Comparison of ENCODE assay signal across 14 cellular contexts in genomic region chr14:35420036-35420811, GRCh38. TPM values are rescaled to one million over a fixed set of nuclear protein-coding genes. Genes with fewer than 3 reads are reported as not detected.
DNase-seq lines count a peak whose midpoint lies in the region; ATAC-seq, FAIRE-seq and TF ChIP-seq lines count a peak whose summit lies in the region.
"Had no signal": no experiment of that assay in that cellular context is flagged by ENCODE, and none has a peak within 500 bp of the region (broad histone marks: within the 10 kb centered on the region; RNA-seq: fewer than 3 reads in every experiment).

No MANE protein-coding gene starts in this region.

- H3K79me2 ChIP-seq in HepG2 (ENCODE audit: insufficient read depth, low read length) (no peaks in the 10 kb centered on the region), fibroblast of lung (ENCODE audit: control insufficient read depth, insufficient read depth, low read length) (no peaks in the 10 kb centered on the region)

- H3K9ac ChIP-seq in HepG2 (ENCODE audit: insufficient read depth, low read depth, low read length) (no peak overlapping the region), fibroblast of lung (ENCODE audit: insufficient read depth, low read length) (no peak overlapping the region)

- H2AFZ ChIP-seq in HepG2 (ENCODE audit: low read length) (no peak overlapping the region), fibroblast of lung (ENCODE audit: low read length) (no peak overlapping the region)

- no peaks in the 10 kb centered on the region for H4K20me1 ChIP-seq in HepG2 (ENCODE audit: insufficient read depth, low read length)
- no peaks in the 10 kb centered on the region for H4K20me1 ChIP-seq in fibroblast of lung (ENCODE audit: control insufficient read depth, extremely low read depth, insufficient read depth, low read length)

- POLR2A ChIA-PET in HepG2 (lab: Yijun Ruan, JAX) = interaction anchor here (0.6 to 5.3 kb wide), 5 partner anchors 16 to 438 kb away, joined by 3 to 29 read pairs (median 6); partner anchors contain the start of genes NFKBIA and PSMA6

- ATAC-seq in HepG2 (no peak), right lobe of liver (no peak), RWPE2 (ENCODE audit: low read depth) (peak; percentile 81)

- H3K4me1 ChIP-seq in HepG2 (ENCODE audit: insufficient read depth, low read length) (peaks cover 58% of the 10 kb centered on the region), right lobe of liver (no peaks in the 10 kb centered on the region), RWPE2 (ENCODE audit: insufficient read depth, poor library complexity, severe bottlenecking) (peaks cover 12% of the 10 kb centered on the region), fibroblast of lung (ENCODE audit: control insufficient read depth, extremely low read depth, insufficient read depth, low read length) (peaks cover 5% of the 10 kb centered on the region)

- no peak for FAIRE-seq in HepG2 (lab: Jason Lieb, UNC)

- TF ChIP-seq POLR2A in HepG2 (IDR thresholded peaks at IDR 0.05; ENCODE audit: insufficient read depth in 1 of 2, low read depth in 2 of 2, low read length in 2 of 2) (no peak), right lobe of liver (IDR thresholded peaks at IDR 0.05) (no peak)

- H3K4me2 ChIP-seq in HepG2 (ENCODE audit: low read depth, low read length) (peak overlapping the region; percentile 52; the same call in 1 of the 2 replicates), fibroblast of lung (ENCODE audit: extremely low read depth, insufficient read depth, low read length) (no peak overlapping the region)

- H3K9me3 ChIP-seq in HepG2 (ENCODE audit: low read length) (peaks cover 7% of the 10 kb centered on the region), right lobe of liver (no peaks in the 10 kb centered on the region), RWPE2 (ENCODE audit: severe bottlenecking) (no peaks in the 10 kb centered on the region), fibroblast of lung (ENCODE audit: control insufficient read depth, insufficient read depth, low read depth, low read length) (no peaks in the 10 kb centered on the region)

- in situ Hi-C loops in HepG2 (cut with HindIII; ENCODE audit: extremely low pct_ligation_motif_present, low pct_unique_long_range_greater_than_20kb) = no loop called here

- H3K27ac ChIP-seq in HepG2 (ENCODE audit: extremely low read length, insufficient read depth, low read length) (no peak overlapping the region), right lobe of liver (no peak overlapping the region), RWPE2 (ENCODE audit: poor library complexity, severe bottlenecking) (peak overlapping the region; percentile 59), fibroblast of lung (ENCODE audit: insufficient read depth, low read length) (peak overlapping the region; percentile 19), caudate nucleus (ENCODE audit: low read depth, low read length) (no peak overlapping the region)

- DNase-seq in HepG2 (ENCODE audit: low spot score) = no peak
- no peak for DNase-seq in right lobe of liver
- no peak for DNase-seq in RWPE2 (ENCODE audit: low spot score)
- DNase-seq in fibroblast of lung (ENCODE audit: low read depth in 2 of 2) = peak; percentile 68 to 90
- no peak for DNase-seq in stimulated activated CD4-positive, alpha-beta T cell treated with anti-CD3 and anti-CD28 coated beads, Interleukin-2, amount 100 ng/mL, for 24 hours
- no peak for DNase-seq in medulla oblongata (ENCODE audit: extremely low spot score)
- DNase-seq in caudate nucleus (lab: John Stamatoyannopoulos, UW) = no peak
- no peak for DNase-seq in NK-92 (lab: John Stamatoyannopoulos, UW; ENCODE audit: unreplicated experiment)
- DNase-seq: activated T-cell treated with anti-CD3 and anti-CD28 coated beads, Interleukin-2, amount 50 U/mL, for 24 hours; DMS79 treated with DMSO at 0.1 percent for 48 hours; Karpas-422; NCI-H345; stimulated activated CD4-positive, alpha-beta T cell treated with anti-CD3 and anti-CD28 coated beads, Interleukin-4, amount 100 ng/mL, for 24 hours; stimulated activated naive CD4-positive, alpha-beta T cell had no signal

- TF ChIP-seq CTCF in HepG2 (CRISPR knock-in tag; IDR thresholded peaks at IDR 0.05) = no peak
- no peak for TF ChIP-seq CTCF in right lobe of liver (IDR thresholded peaks at IDR 0.05)
- TF ChIP-seq CTCF in RWPE2 (IDR thresholded peaks at IDR 0.05; ENCODE audit: poor library complexity, severe bottlenecking) = no peak
- TF ChIP-seq CTCF in fibroblast of lung (conservative IDR thresholded peaks at IDR 0.05 in 1 of 2, IDR thresholded peaks at IDR 0.05 in 1 of 2; ENCODE audit: low read depth in 1 of 2, low read length in 2 of 2) = no peak

- intact Hi-C loops in HepG2 (cut with micrococcal nuclease; ENCODE audit: unreplicated experiment) (loop anchor here (5.0 kb wide), 1 partner anchor 397 kb away; no protein-coding TSS in a partner anchor), right lobe of liver (cut with DNase I) (no loop called here)

- CTCF ChIA-PET in HepG2 (lab: Yijun Ruan, JAX; ENCODE audit: low intra/inter-chr PET ratio, low total read pairs) = interaction anchor here (2.5 kb wide), 1 partner anchor 279 kb away, joined by 7 read pairs; no protein-coding TSS in a partner anchor

- no TSS peak for BruUV-seq in HepG2 (replicated peaks; lab: Mats Ljungman, UMichigan)

- H3K4me3 ChIP-seq in HepG2 (replicated peaks in 1 of 3; ENCODE audit: insufficient read depth in 1 of 3, low read depth in 2 of 3, low read length in 3 of 3) (no peak overlapping the region), right lobe of liver (no peak overlapping the region), RWPE2 (ENCODE audit: severe bottlenecking) (no peak overlapping the region), fibroblast of lung (replicated peaks in 1 of 4; ENCODE audit: control extremely low read depth in 1 of 4, insufficient read depth in 1 of 4, low read depth in 3 of 4, low read length in 4 of 4) (no peak overlapping the region)

- H3K27me3 ChIP-seq in HepG2 (ENCODE audit: control insufficient read depth in 1 of 2, insufficient read depth in 2 of 2, low read length in 2 of 2) (peaks cover 4 to 12% of the 10 kb centered on the region in 2 experiments; a peak in 3 of 5 replicates), right lobe of liver (no peaks in the 10 kb centered on the region), RWPE2 (ENCODE audit: insufficient read depth, poor library complexity, severe bottlenecking) (no peaks in the 10 kb centered on the region), fibroblast of lung (ENCODE audit: control insufficient read depth, insufficient read depth, low read length) (no peaks in the 10 kb centered on the region)

- WGBS in HepG2 (ENCODE audit: low lambda C conversion rate) = 32% methylated on average over 7 of the region's 7 CpGs
- WGBS in right lobe of liver (ENCODE audit: insufficient coverage, low coverage, low lambda C conversion rate, missing lambda C conversion rate) = 85% methylated on average over 7 of the region's 7 CpGs

- TF ChIP-seq RAD21 in HepG2 (CRISPR knock-in tag; IDR thresholded peaks at IDR 0.05) = no peak

- TF ChIP-seq EP300 in HepG2 (IDR thresholded peaks at IDR 0.05; ENCODE audit: low read depth in 2 of 2, low read length in 2 of 2) = no peak
- no peak for TF ChIP-seq EP300 in HepG2 (CRISPR knock-in tag; IDR thresholded peaks at IDR 0.05; ENCODE audit: borderline replicate concordance)

- H3K36me3 ChIP-seq in HepG2 (replicated peaks in 1 of 2; ENCODE audit: control insufficient read depth in 1 of 2, insufficient read depth in 2 of 2, low read length in 2 of 2) = no peaks in the 10 kb centered on the region
- no peaks in the 10 kb centered on the region for H3K36me3 ChIP-seq in right lobe of liver
- no peaks in the 10 kb centered on the region for H3K36me3 ChIP-seq in RWPE2 (ENCODE audit: low read depth)
- no peaks in the 10 kb centered on the region for H3K36me3 ChIP-seq in fibroblast of lung (ENCODE audit: control insufficient read depth, insufficient read depth, low read length)

TF ChIP-seq in HepG2, 621 proteins besides CTCF, POLR2A, EP300 and RAD21:
- TF ChIP-seq PCBP2 (optimal IDR thresholded peaks at IDR 0.05; ENCODE audit: low read depth, low read length, poor library complexity, severe bottlenecking) (peak; percentile 21), BORCS8-MEF2B (CRISPR knock-in tag; IDR thresholded peaks at IDR 0.05) (no peak)

RNA-seq across cellular contexts. Expression of gene NFKBIA, which starts 15.7 kb away (rescaled TPM):
- total RNA-seq in HepG2 (2016; rRNA removed; fragmentation: Illumina TruSeq; extraction: Trizol) (232 and 319 TPM in 2 replicates), right lobe of liver (100 to 1,000 TPM in 3 of 6 experiments, 10 to 100 TPM in 3; 84.8 to 140 (median 106) TPM), fibroblast of lung (67.9 and 73.4 TPM in 2 replicates)
- total RNA-seq in HepG2 (2016; cell fraction: cytosol; rRNA removed; fragmentation: Illumina TruSeq; extraction: Trizol; ENCODE audit: low read depth) = 103 and 116 TPM in 2 replicates
- 208 and 321 TPM in 2 replicates for total RNA-seq in HepG2 (2016; cell fraction: insoluble cytoplasmic fraction; rRNA removed; fragmentation: Illumina TruSeq; extraction: Trizol)
- 196 and 209 TPM in 2 replicates for total RNA-seq in HepG2 (2016; cell fraction: membrane; rRNA removed; fragmentation: Illumina TruSeq; extraction: Trizol)
- 367 and 382 TPM in 2 replicates for total RNA-seq in HepG2 (2016; cell fraction: nucleus; rRNA removed; fragmentation: Illumina TruSeq; extraction: Trizol)
- polyA plus RNA-seq in HepG2 (2011; rRNA removed) (173 and 197 TPM in 2 replicates), fibroblast of lung (17.7 and 26.9 TPM in 2 replicates)
- polyA plus RNA-seq in HepG2 (2011; cell fraction: cytosol; rRNA removed) = 81.6 and 128 TPM in 2 replicates
- 363 and 589 TPM in 2 replicates for polyA plus RNA-seq in HepG2 (2011; cell fraction: nucleus; rRNA removed)
- polyA plus RNA-seq in HepG2 (2012) = 58.7 and 87.8 TPM in 2 replicates
- 21.2 and 21.7 TPM in 2 replicates for polyA plus RNA-seq in HepG2 (2016; cell fraction: cytosol; fragmentation: Illumina TruSeq; extraction: Trizol; ENCODE audit: low read depth)
- 160 and 187 TPM in 2 replicates for polyA plus RNA-seq in HepG2 (2016; cell fraction: insoluble cytoplasmic fraction; fragmentation: Illumina TruSeq; extraction: Trizol; ENCODE audit: low read depth)
- 41.5 and 42.6 TPM in 2 replicates for polyA plus RNA-seq in HepG2 (2016; cell fraction: membrane; fragmentation: Illumina TruSeq; extraction: Trizol; ENCODE audit: low read depth)
- polyA plus RNA-seq in HepG2 (2016; cell fraction: nucleus; fragmentation: Illumina TruSeq; extraction: Trizol; ENCODE audit: insufficient read depth, low read depth) = 546 and 548 TPM in 2 replicates
- 421 and 666 TPM in 2 replicates for polyA minus RNA-seq in HepG2 (2011; rRNA and poly(A)+ RNA removed; ENCODE audit: low replicate concordance)
- 80.5 and 103 TPM in 2 replicates for polyA minus RNA-seq in HepG2 (2011; cell fraction: cytosol; rRNA and poly(A)+ RNA removed)
- polyA minus RNA-seq in HepG2 (2011; cell fraction: nucleus; rRNA and poly(A)+ RNA removed) = 421 and 559 TPM in 2 replicates
- polyA plus RNA-seq in fibroblast of lung (2012) = 22.0 and 27.5 TPM in 2 replicates
- 131 and 148 TPM in 2 replicates for polyA minus RNA-seq in fibroblast of lung (ENCODE audit: low replicate concordance)

Comparison
In these comparisons a context has a peak if more than half of its experiments do, and no peak if none do; other contexts are left out.
1. DNase-seq: peak in fibroblast of lung (2 of 2); none in HepG2 (single experiment), right lobe of liver (0 of 3), RWPE2 (single experiment), stimulated activated CD4-positive, alpha-beta T cell treated with anti-CD3 and anti-CD28 coated beads, Interleukin-2, amount 100 ng/mL, for 24 hours (0 of 2), medulla oblongata (single experiment), caudate nucleus (0 of 61) and NK-92 (single experiment).
2. H3K27ac ChIP-seq: peak in RWPE2 (single experiment) and fibroblast of lung (single experiment); none in HepG2 (single experiment), right lobe of liver (0 of 3) and caudate nucleus (single experiment).